ENCODE assay signal across 8 cellular contexts in the genomic region with DNA sequence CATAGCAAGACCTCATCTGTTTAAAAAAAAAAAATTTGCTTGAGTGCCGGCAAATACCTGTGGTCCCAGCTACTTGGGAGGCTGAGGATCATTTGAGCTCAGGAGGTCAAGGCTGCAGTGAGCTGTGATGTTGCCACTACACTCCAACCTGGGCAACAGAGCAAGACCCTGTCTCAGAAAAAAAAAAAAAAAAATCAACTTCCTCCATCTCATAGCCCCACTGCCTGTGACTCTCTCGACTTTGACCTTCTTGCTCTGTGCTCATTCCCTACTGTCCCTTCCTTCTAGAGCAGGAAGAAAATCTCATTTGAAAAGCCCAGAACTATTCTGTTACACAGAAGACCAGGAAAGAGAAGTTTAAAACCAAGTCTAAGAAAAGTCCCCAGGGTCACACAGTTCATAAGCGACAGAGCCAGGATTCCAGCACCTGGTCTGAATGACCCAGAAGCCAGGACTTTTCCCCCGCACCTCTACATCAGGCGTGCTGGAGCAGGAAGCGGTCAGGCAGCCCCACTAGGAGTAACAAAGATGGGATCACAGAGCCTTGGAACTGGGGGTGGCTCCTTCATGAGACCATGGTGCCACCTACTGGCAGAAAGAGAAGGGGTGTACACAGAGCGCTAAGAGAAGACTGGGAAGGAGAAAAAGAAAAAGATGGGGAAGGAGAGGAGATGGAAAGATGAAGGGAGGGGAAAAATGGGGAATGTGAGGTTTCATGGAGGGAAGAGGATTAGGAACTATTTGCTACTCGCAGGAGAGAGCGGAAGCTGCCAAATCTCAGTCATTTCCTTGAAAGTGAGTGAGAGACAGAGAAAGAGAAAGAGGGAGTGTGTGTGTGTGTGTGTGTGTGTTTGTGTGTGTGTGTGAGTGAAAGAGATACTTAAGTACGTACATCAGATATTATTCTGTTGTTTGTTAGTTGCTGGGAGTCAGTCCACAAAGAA. TPM values are rescaled to one million over a fixed set of nuclear protein-coding genes. Genes with fewer than 3 reads are reported as not detected.
DNase-seq lines count a peak whose midpoint lies in the region; ATAC-seq, FAIRE-seq and TF ChIP-seq lines count a peak whose summit lies in the region.

No MANE protein-coding gene starts in this region.

- in situ Hi-C loops in HepG2 (cut with HindIII; ENCODE audit: extremely low pct_ligation_motif_present, low pct_unique_long_range_greater_than_20kb), result loop anchor here (5.0 kb wide), 2 partner anchors 43 to 142 kb away; no protein-coding TSS in a partner anchor

- FAIRE-seq in HepG2 (lab: Jason Lieb, UNC), result peak; percentile 75

- TF ChIP-seq RAD21 in HepG2 (CRISPR knock-in tag; IDR thresholded peaks at IDR 0.05), result peak; percentile 88

- ATAC-seq in HG03066 (IDR thresholded peaks at IDR 0.05; ENCODE audit: low read depth, unreplicated experiment) (peak; percentile 72), HepG2 (peak; percentile 80), GM19023 (IDR thresholded peaks at IDR 0.05; ENCODE audit: unreplicated experiment) (no peak)

- no TSS peak for BruUV-seq in HepG2 (replicated peaks; lab: Mats Ljungman, UMichigan)

- no peak overlapping the region for H3K27ac ChIP-seq in HepG2 (ENCODE audit: extremely low read length, insufficient read depth, low read length)

- POLR2A ChIA-PET in HepG2 (lab: Yijun Ruan, JAX), result no interaction called here

- peak overlapping the region; percentile 51 for H3K4me2 ChIP-seq in HepG2 (ENCODE audit: low read depth, low read length)

- no peak overlapping the region for H3K9ac ChIP-seq in HepG2 (ENCODE audit: insufficient read depth, low read depth, low read length)

- H4K20me1 ChIP-seq in HepG2 (ENCODE audit: insufficient read depth, low read length), result no peaks in the 10 kb centered on the region

- intact Hi-C loops in HepG2 (cut with micrococcal nuclease; ENCODE audit: unreplicated experiment), result loop anchor here (1.0 to 5.0 kb wide), 5 partner anchors 19 to 493 kb away; partner anchors contain the start of genes GPBP1L1 and POMGNT1

- H2AFZ ChIP-seq in HepG2 (ENCODE audit: low read length), result no peak overlapping the region

- no peaks in the 10 kb centered on the region for H3K9me3 ChIP-seq in HepG2 (ENCODE audit: low read length)

- peak; percentile 93 for TF ChIP-seq CTCF in choroid plexus epithelial cell (conservative IDR thresholded peaks at IDR 0.05; ENCODE audit: low read depth, low read length)
- peak; percentile 94 for TF ChIP-seq CTCF in HepG2 (CRISPR knock-in tag; IDR thresholded peaks at IDR 0.05)

- H3K36me3 ChIP-seq in HepG2 (replicated peaks in 1 of 2; ENCODE audit: control insufficient read depth in 1 of 2, insufficient read depth in 2 of 2, low read length in 2 of 2), result no peaks in the 10 kb centered on the region

- 3% methylated on average over 10 of the region's 10 CpGs for WGBS in HepG2 (ENCODE audit: low lambda C conversion rate)

- no peak for TF ChIP-seq EP300 in HepG2 (IDR thresholded peaks at IDR 0.05; ENCODE audit: low read depth in 2 of 2, low read length in 2 of 2)
- TF ChIP-seq EP300 in HepG2 (CRISPR knock-in tag; IDR thresholded peaks at IDR 0.05; ENCODE audit: borderline replicate concordance), result no peak

- H3K4me1 ChIP-seq in HepG2 (ENCODE audit: insufficient read depth, low read length), result peaks cover 67% of the 10 kb centered on the region

- CTCF ChIA-PET in HepG2 (lab: Yijun Ruan, JAX; ENCODE audit: low intra/inter-chr PET ratio, low total read pairs), result interaction anchor here (3.2 to 4.9 kb wide), 2 partner anchors 44 to 142 kb away, joined by 43 to 88 read pairs; no protein-coding TSS in a partner anchor

- no peak for TF ChIP-seq POLR2A in HepG2 (IDR thresholded peaks at IDR 0.05; ENCODE audit: insufficient read depth in 1 of 2, low read depth in 2 of 2, low read length in 2 of 2)

- H3K79me2 ChIP-seq in HepG2 (ENCODE audit: insufficient read depth, low read length), result no peaks in the 10 kb centered on the region

- H3K27me3 ChIP-seq in HepG2 (ENCODE audit: control insufficient read depth in 1 of 2, insufficient read depth in 2 of 2, low read length in 2 of 2), result peaks cover 0 to 3% of the 10 kb centered on the region in 2 experiments; a peak in 1 of 5 replicates

- H3K4me3 ChIP-seq in choroid plexus epithelial cell (ENCODE audit: low read depth, low read length) (no peak overlapping the region), HepG2 (replicated peaks in 1 of 3; ENCODE audit: insufficient read depth in 1 of 3, low read depth in 2 of 3, low read length in 3 of 3) (no peak overlapping the region)

- DNase-seq in DMS53 treated with DMSO at 0.1 percent for 48 hours (lab: John Stamatoyannopoulos, UW; ENCODE audit: unreplicated experiment), result peak; percentile 94
- peak; percentile 78 for DNase-seq in NCI-H446 treated with DMSO at 0.1 percent for 48 hours (lab: John Stamatoyannopoulos, UW)
- peak; percentile 44 for DNase-seq in activated CD4-positive, alpha-beta T cell treated with anti-CD3 and anti-CD28 coated beads for 1 hour
- DNase-seq in choroid plexus epithelial cell (ENCODE audit: low read depth), result peak; percentile 91
- DNase-seq in HepG2 (ENCODE audit: low spot score), result peak; percentile 78
- DNase-seq in stimulated activated CD4-positive, alpha-beta T cell treated with anti-CD3 and anti-CD28 coated beads, Interleukin-4, amount 100 ng/mL, for 24 hours, result peak; percentile 73

RNA-seq across cellular contexts. Expression of gene P3R3URF, which starts 3.1 kb away (rescaled TPM):
- total RNA-seq in HepG2 (2016; rRNA removed; fragmentation: Illumina TruSeq; extraction: Trizol), result not detected in 2 replicates
- not detected in 2 replicates for total RNA-seq in HepG2 (2016; cell fraction: cytosol; rRNA removed; fragmentation: Illumina TruSeq; extraction: Trizol; ENCODE audit: low read depth)
- total RNA-seq in HepG2 (2016; cell fraction: insoluble cytoplasmic fraction; rRNA removed; fragmentation: Illumina TruSeq; extraction: Trizol), result not detected in 2 replicates
- total RNA-seq in HepG2 (2016; cell fraction: membrane; rRNA removed; fragmentation: Illumina TruSeq; extraction: Trizol), result not detected in 2 replicates
- total RNA-seq in HepG2 (2016; cell fraction: nucleus; rRNA removed; fragmentation: Illumina TruSeq; extraction: Trizol), result not detected in 2 replicates
- polyA plus RNA-seq in HepG2 (2011; rRNA removed), result not detected in 2 replicates
- not detected in 2 replicates for polyA plus RNA-seq in HepG2 (2011; cell fraction: cytosol; rRNA removed)
- polyA plus RNA-seq in HepG2 (2011; cell fraction: nucleus; rRNA removed), result not detected in 2 replicates
- polyA plus RNA-seq in HepG2 (2012), result not detected in 2 replicates
- not detected in 2 replicates for polyA plus RNA-seq in HepG2 (2016; cell fraction: cytosol; fragmentation: Illumina TruSeq; extraction: Trizol; ENCODE audit: low read depth)
- polyA plus RNA-seq in HepG2 (2016; cell fraction: insoluble cytoplasmic fraction; fragmentation: Illumina TruSeq; extraction: Trizol; ENCODE audit: low read depth), result not detected in 2 replicates
- polyA plus RNA-seq in HepG2 (2016; cell fraction: membrane; fragmentation: Illumina TruSeq; extraction: Trizol; ENCODE audit: low read depth), result not detected in 2 replicates
- polyA plus RNA-seq in HepG2 (2016; cell fraction: nucleus; fragmentation: Illumina TruSeq; extraction: Trizol; ENCODE audit: insufficient read depth, low read depth), result not detected in 2 replicates
- polyA minus RNA-seq in HepG2 (2011; rRNA and poly(A)+ RNA removed; ENCODE audit: low replicate concordance), result not detected in 2 replicates
- not detected in 2 replicates for polyA minus RNA-seq in HepG2 (2011; cell fraction: cytosol; rRNA and poly(A)+ RNA removed)
- polyA minus RNA-seq in HepG2 (2011; cell fraction: nucleus; rRNA and poly(A)+ RNA removed), result not detected in 2 replicates

RNA-seq across cellular contexts. Expression of gene TSPAN1, which starts 4.5 kb away (rescaled TPM):
- 1.2 and 1.7 TPM in 2 replicates for total RNA-seq in HepG2 (2016; rRNA removed; fragmentation: Illumina TruSeq; extraction: Trizol)
- total RNA-seq in HepG2 (2016; cell fraction: cytosol; rRNA removed; fragmentation: Illumina TruSeq; extraction: Trizol; ENCODE audit: low read depth), result 1.0 and 1.2 TPM in 2 replicates
- 1.00 and 2.0 TPM in 2 replicates for total RNA-seq in HepG2 (2016; cell fraction: insoluble cytoplasmic fraction; rRNA removed; fragmentation: Illumina TruSeq; extraction: Trizol)
- total RNA-seq in HepG2 (2016; cell fraction: membrane; rRNA removed; fragmentation: Illumina TruSeq; extraction: Trizol), result 0.87 and 1.8 TPM in 2 replicates
- 1.2 and 2.3 TPM in 2 replicates for total RNA-seq in HepG2 (2016; cell fraction: nucleus; rRNA removed; fragmentation: Illumina TruSeq; extraction: Trizol)
- 2.9 and 4.5 TPM in 2 replicates for polyA plus RNA-seq in HepG2 (2011; rRNA removed)
- polyA plus RNA-seq in HepG2 (2011; cell fraction: cytosol; rRNA removed), result 4.0 and 5.3 TPM in 2 replicates
- polyA plus RNA-seq in HepG2 (2011; cell fraction: nucleus; rRNA removed), result 4.9 and 5.5 TPM in 2 replicates
- polyA plus RNA-seq in HepG2 (2012), result 1.6 and 2.4 TPM in 2 replicates
- 0.80 and 1.7 TPM in 2 replicates for polyA plus RNA-seq in HepG2 (2016; cell fraction: cytosol; fragmentation: Illumina TruSeq; extraction: Trizol; ENCODE audit: low read depth)
- 1.6 and 2.5 TPM in 2 replicates for polyA plus RNA-seq in HepG2 (2016; cell fraction: insoluble cytoplasmic fraction; fragmentation: Illumina TruSeq; extraction: Trizol; ENCODE audit: low read depth)
- polyA plus RNA-seq in HepG2 (2016; cell fraction: membrane; fragmentation: Illumina TruSeq; extraction: Trizol; ENCODE audit: low read depth), result 0.85 and 1.3 TPM in 2 replicates
- polyA plus RNA-seq in HepG2 (2016; cell fraction: nucleus; fragmentation: Illumina TruSeq; extraction: Trizol; ENCODE audit: insufficient read depth, low read depth), result 5.9 and 6.2 TPM in 2 replicates
- 8.7 and 82.7 TPM in 2 replicates for polyA minus RNA-seq in HepG2 (2011; rRNA and poly(A)+ RNA removed; ENCODE audit: low replicate concordance)
- 2.0 and 2.4 TPM in 2 replicates for polyA minus RNA-seq in HepG2 (2011; cell fraction: cytosol; rRNA and poly(A)+ RNA removed)
- polyA minus RNA-seq in HepG2 (2011; cell fraction: nucleus; rRNA and poly(A)+ RNA removed), result 3.3 and 4.5 TPM in 2 replicates

RNA-seq across cellular contexts. Expression of gene POMGNT1, which starts 18.8 kb away (rescaled TPM):
- total RNA-seq in HepG2 (2016; rRNA removed; fragmentation: Illumina TruSeq; extraction: Trizol), result 25.5 and 33.9 TPM in 2 replicates
- 16.0 and 17.5 TPM in 2 replicates for total RNA-seq in HepG2 (2016; cell fraction: cytosol; rRNA removed; fragmentation: Illumina TruSeq; extraction: Trizol; ENCODE audit: low read depth)
- 21.6 and 40.7 TPM in 2 replicates for total RNA-seq in HepG2 (2016; cell fraction: insoluble cytoplasmic fraction; rRNA removed; fragmentation: Illumina TruSeq; extraction: Trizol)
- 39.7 and 42.0 TPM in 2 replicates for total RNA-seq in HepG2 (2016; cell fraction: membrane; rRNA removed; fragmentation: Illumina TruSeq; extraction: Trizol)
- total RNA-seq in HepG2 (2016; cell fraction: nucleus; rRNA removed; fragmentation: Illumina TruSeq; extraction: Trizol), result 33.0 and 37.8 TPM in 2 replicates
- polyA plus RNA-seq in HepG2 (2011; rRNA removed), result 46.8 and 60.2 TPM in 2 replicates
- 45.3 and 46.5 TPM in 2 replicates for polyA plus RNA-seq in HepG2 (2011; cell fraction: cytosol; rRNA removed)
- 90.5 and 95.3 TPM in 2 replicates for polyA plus RNA-seq in HepG2 (2011; cell fraction: nucleus; rRNA removed)
- 26.4 and 33.1 TPM in 2 replicates for polyA plus RNA-seq in HepG2 (2012)
- 15.1 and 15.4 TPM in 2 replicates for polyA plus RNA-seq in HepG2 (2016; cell fraction: cytosol; fragmentation: Illumina TruSeq; extraction: Trizol; ENCODE audit: low read depth)
- polyA plus RNA-seq in HepG2 (2016; cell fraction: insoluble cytoplasmic fraction; fragmentation: Illumina TruSeq; extraction: Trizol; ENCODE audit: low read depth), result 20.8 and 21.4 TPM in 2 replicates
- 32.6 and 33.3 TPM in 2 replicates for polyA plus RNA-seq in HepG2 (2016; cell fraction: membrane; fragmentation: Illumina TruSeq; extraction: Trizol; ENCODE audit: low read depth)
- polyA plus RNA-seq in HepG2 (2016; cell fraction: nucleus; fragmentation: Illumina TruSeq; extraction: Trizol; ENCODE audit: insufficient read depth, low read depth), result 62.5 and 72.6 TPM in 2 replicates
- polyA minus RNA-seq in HepG2 (2011; rRNA and poly(A)+ RNA removed; ENCODE audit: low replicate concordance), result 56.2 and 61.9 TPM in 2 replicates
- 15.2 and 19.3 TPM in 2 replicates for polyA minus RNA-seq in HepG2 (2011; cell fraction: cytosol; rRNA and poly(A)+ RNA removed)
- 26.4 and 33.8 TPM in 2 replicates for polyA minus RNA-seq in HepG2 (2011; cell fraction: nucleus; rRNA and poly(A)+ RNA removed)

RNA-seq across cellular contexts. Expression of gene LURAP1, which starts 23.7 kb away (rescaled TPM):
- total RNA-seq in HepG2 (2016; rRNA removed; fragmentation: Illumina TruSeq; extraction: Trizol), result 0.07 and 0.10 TPM in 2 replicates
- 0.10 TPM in 1 of 2 replicates, not detected in the other for total RNA-seq in HepG2 (2016; cell fraction: cytosol; rRNA removed; fragmentation: Illumina TruSeq; extraction: Trizol; ENCODE audit: low read depth)
- total RNA-seq in HepG2 (2016; cell fraction: insoluble cytoplasmic fraction; rRNA removed; fragmentation: Illumina TruSeq; extraction: Trizol), result 0.09 TPM in 1 of 2 replicates, not detected in the other
- total RNA-seq in HepG2 (2016; cell fraction: membrane; rRNA removed; fragmentation: Illumina TruSeq; extraction: Trizol), result 0.10 and 0.19 TPM in 2 replicates
- not detected in 2 replicates for total RNA-seq in HepG2 (2016; cell fraction: nucleus; rRNA removed; fragmentation: Illumina TruSeq; extraction: Trizol)
- 0.05 and 0.09 TPM in 2 replicates for polyA plus RNA-seq in HepG2 (2011; rRNA removed)
- polyA plus RNA-seq in HepG2 (2011; cell fraction: cytosol; rRNA removed), result 0.07 TPM in 1 of 2 replicates, not detected in the other
- 0.07 TPM in 1 of 2 replicates, not detected in the other for polyA plus RNA-seq in HepG2 (2011; cell fraction: nucleus; rRNA removed)
- not detected in 2 replicates for polyA plus RNA-seq in HepG2 (2012)
- 0.09 TPM in 1 of 2 replicates, not detected in the other for polyA plus RNA-seq in HepG2 (2016; cell fraction: cytosol; fragmentation: Illumina TruSeq; extraction: Trizol; ENCODE audit: low read depth)
- 0.32 TPM in 1 of 2 replicates, not detected in the other for polyA plus RNA-seq in HepG2 (2016; cell fraction: insoluble cytoplasmic fraction; fragmentation: Illumina TruSeq; extraction: Trizol; ENCODE audit: low read depth)
- 0.09 TPM in 1 of 2 replicates, not detected in the other for polyA plus RNA-seq in HepG2 (2016; cell fraction: membrane; fragmentation: Illumina TruSeq; extraction: Trizol; ENCODE audit: low read depth)
- 0.24 TPM in 1 of 2 replicates, not detected in the other for polyA plus RNA-seq in HepG2 (2016; cell fraction: nucleus; fragmentation: Illumina TruSeq; extraction: Trizol; ENCODE audit: insufficient read depth, low read depth)
- polyA minus RNA-seq in HepG2 (2011; rRNA and poly(A)+ RNA removed; ENCODE audit: low replicate concordance), result 0.20 TPM in 1 of 2 replicates, not detected in the other
- not detected in 2 replicates for polyA minus RNA-seq in HepG2 (2011; cell fraction: cytosol; rRNA and poly(A)+ RNA removed)
- 0.26 and 0.37 TPM in 2 replicates for polyA minus RNA-seq in HepG2 (2011; cell fraction: nucleus; rRNA and poly(A)+ RNA removed)

RNA-seq across cellular contexts. Expression of gene PIK3R3, which starts 47.0 kb away (rescaled TPM):
- total RNA-seq in HepG2 (2016; rRNA removed; fragmentation: Illumina TruSeq; extraction: Trizol), result 6.9 and 9.7 TPM in 2 replicates
- 7.4 and 9.6 TPM in 2 replicates for total RNA-seq in HepG2 (2016; cell fraction: cytosol; rRNA removed; fragmentation: Illumina TruSeq; extraction: Trizol; ENCODE audit: low read depth)
- 6.5 and 9.3 TPM in 2 replicates for total RNA-seq in HepG2 (2016; cell fraction: insoluble cytoplasmic fraction; rRNA removed; fragmentation: Illumina TruSeq; extraction: Trizol)
- total RNA-seq in HepG2 (2016; cell fraction: membrane; rRNA removed; fragmentation: Illumina TruSeq; extraction: Trizol), result 6.5 and 6.9 TPM in 2 replicates
- total RNA-seq in HepG2 (2016; cell fraction: nucleus; rRNA removed; fragmentation: Illumina TruSeq; extraction: Trizol), result 7.1 and 7.2 TPM in 2 replicates
- polyA plus RNA-seq in HepG2 (2011; rRNA removed), result 0.31 and 0.37 TPM in 2 replicates
- polyA plus RNA-seq in HepG2 (2011; cell fraction: cytosol; rRNA removed), result 0.13 and 0.38 TPM in 2 replicates
- polyA plus RNA-seq in HepG2 (2011; cell fraction: nucleus; rRNA removed), result 0.28 and 0.32 TPM in 2 replicates
- 0.48 and 0.75 TPM in 2 replicates for polyA plus RNA-seq in HepG2 (2012)
- 0.50 and 0.64 TPM in 2 replicates for polyA plus RNA-seq in HepG2 (2016; cell fraction: cytosol; fragmentation: Illumina TruSeq; extraction: Trizol; ENCODE audit: low read depth)
- polyA plus RNA-seq in HepG2 (2016; cell fraction: insoluble cytoplasmic fraction; fragmentation: Illumina TruSeq; extraction: Trizol; ENCODE audit: low read depth), result 7.1 and 8.3 TPM in 2 replicates
- 1.2 and 1.7 TPM in 2 replicates for polyA plus RNA-seq in HepG2 (2016; cell fraction: membrane; fragmentation: Illumina TruSeq; extraction: Trizol; ENCODE audit: low read depth)
- polyA plus RNA-seq in HepG2 (2016; cell fraction: nucleus; fragmentation: Illumina TruSeq; extraction: Trizol; ENCODE audit: insufficient read depth, low read depth), result 4.5 and 5.8 TPM in 2 replicates
- 0.66 and 31.7 TPM in 2 replicates for polyA minus RNA-seq in HepG2 (2011; rRNA and poly(A)+ RNA removed; ENCODE audit: low replicate concordance)
- 0.26 and 1.1 TPM in 2 replicates for polyA minus RNA-seq in HepG2 (2011; cell fraction: cytosol; rRNA and poly(A)+ RNA removed)
- polyA minus RNA-seq in HepG2 (2011; cell fraction: nucleus; rRNA and poly(A)+ RNA removed), result 0.52 and 0.87 TPM in 2 replicates

Comparison
In these comparisons a context has a peak if more than half of its experiments do, and no peak if none do; other contexts are left out.
1. DNase-seq: peak in every context shown above with its lines; median percentile 94 in DMS53 treated with DMSO at 0.1 percent for 48 hours; 91 in choroid plexus epithelial cell; 78 in NCI-H446 treated with DMSO at 0.1 percent for 48 hours; 78 in HepG2; 73 in stimulated activated CD4-positive, alpha-beta T cell treated with anti-CD3 and anti-CD28 coated beads, Interleukin-4, amount 100 ng/mL, for 24 hours; 44 in activated CD4-positive, alpha-beta T cell treated with anti-CD3 and anti-CD28 coated beads for 1 hour.